ENCODE assay signal across 8 cellular contexts in genomic region chr2:169599568-169599967, GRCh38.
"Had no signal": no experiment of that assay in that cellular context is flagged by ENCODE, and none has a peak within 500 bp of the region (broad histone marks: within the 10 kb centered on the region; RNA-seq: fewer than 3 reads in every experiment).

No MANE protein-coding gene starts in this region.

- H3K4me3 ChIP-seq: GM23338 had no signal

- FAIRE-seq: H1, H54, HTR-8/SVneo had no signal

- H3K4me1 Mint-ChIP-seq: GM23338, H9 had no signal

- H3K9me3 Mint-ChIP-seq: GM23338, H9 had no signal

- ATAC-seq: GM23338 had no signal

- H3K4me3 Mint-ChIP-seq: GM23338, H9 had no signal

- H2AFZ ChIP-seq: GM23338 had no signal

- H3K27ac Mint-ChIP-seq: GM23338 had no signal

- H3K4me2 ChIP-seq: GM23338 had no signal

- DNase-seq: H9, HCEC 1CT, IMR-90, KBM-7 had no signal
